13 cellular contexts compared by ENCODE assay signal in genomic region chr3:148158210-148158609, GRCh38.
DNase-seq lines count a peak whose midpoint lies in the region; ATAC-seq and TF ChIP-seq lines count a peak whose summit lies in the region.
"Had no signal": no experiment of that assay in that cellular context is flagged by ENCODE, and none has a peak within 500 bp of the region (broad histone marks: within the 10 kb centered on the region; RNA-seq: fewer than 3 reads in every experiment).

No MANE protein-coding gene starts in this region.

- H3K4me3 Mint-ChIP-seq in activated naive CD4-positive, alpha-beta T cell treated with anti-CD3 and anti-CD28 coated beads for 36 hours, result no peak overlapping the region
- H3K4me3 Mint-ChIP-seq: CD4-positive, CD25-positive, alpha-beta regulatory T cell; effector memory CD8-positive, alpha-beta T cell; WTC11 had no signal

- intact Hi-C loops in activated naive CD4-positive, alpha-beta T cell treated with anti-CD3 and anti-CD28 coated beads for 36 hours (cut with micrococcal nuclease), result no loop called here

- no peaks in the 10 kb centered on the region for H3K4me1 Mint-ChIP-seq in activated naive CD4-positive, alpha-beta T cell treated with anti-CD3 and anti-CD28 coated beads for 36 hours (ENCODE audit: low read depth)
- H3K4me1 Mint-ChIP-seq: CD4-positive, CD25-positive, alpha-beta regulatory T cell had no signal

- H3K4me3 ChIP-seq in AG10803 (ENCODE audit: low read length) (no peak overlapping the region), cardiac fibroblast (replicated peaks in 1 of 2; ENCODE audit: low read depth in 2 of 2, low read length in 2 of 2) (no peak overlapping the region)

- no peak for ATAC-seq in GM19467 (IDR thresholded peaks at IDR 0.05; ENCODE audit: unreplicated experiment)
- ATAC-seq in HG02981 (IDR thresholded peaks at IDR 0.05; ENCODE audit: unreplicated experiment), result no peak
- ATAC-seq: effector memory CD8-positive, alpha-beta T cell; left lobe of liver; WTC11 had no signal

- TF ChIP-seq CTCF in AG10803 (conservative IDR thresholded peaks at IDR 0.05; ENCODE audit: low read length) (no peak), cardiac fibroblast (IDR thresholded peaks at IDR 0.05; ENCODE audit: low read depth, low read length) (no peak)

- no peaks in the 10 kb centered on the region for H3K27me3 Mint-ChIP-seq in activated naive CD4-positive, alpha-beta T cell treated with anti-CD3 and anti-CD28 coated beads for 36 hours (ENCODE audit: low read depth)
- H3K27me3 Mint-ChIP-seq: CD4-positive, CD25-positive, alpha-beta regulatory T cell; effector memory CD8-positive, alpha-beta T cell had no signal

- CTCF ChIA-PET in activated naive CD4-positive, alpha-beta T cell treated with anti-CD3 and anti-CD28 coated beads for 36 hours (lab: Charles Lee), result no interaction called here

- H3K9me3 Mint-ChIP-seq in activated naive CD4-positive, alpha-beta T cell treated with anti-CD3 and anti-CD28 coated beads for 36 hours, result peaks cover 7% of the 10 kb centered on the region
- H3K9me3 Mint-ChIP-seq: effector memory CD8-positive, alpha-beta T cell had no signal

- H3K27ac Mint-ChIP-seq in activated naive CD4-positive, alpha-beta T cell treated with anti-CD3 and anti-CD28 coated beads for 36 hours, result no peak overlapping the region
- H3K27ac Mint-ChIP-seq: CD4-positive, CD25-positive, alpha-beta regulatory T cell; effector memory CD8-positive, alpha-beta T cell; WTC11 had no signal

- DNase-seq in AG10803 (ENCODE audit: low read depth), result peak; percentile 43
- DNase-seq in LHCN-M2 (ENCODE audit: low read depth), result peak; percentile 77
- DNase-seq in cardiac fibroblast (ENCODE audit: low read depth in 2 of 2), result peak; percentile 85 to 89
- DNase-seq in lung microvascular endothelial cell (ENCODE audit: low read depth in 2 of 2), result peak; percentile 84 to 85
- DNase-seq in activated naive CD4-positive, alpha-beta T cell treated with anti-CD3 and anti-CD28 coated beads for 36 hours, result no peak
- DNase-seq in GM19240 (ENCODE audit: insufficient read length, low spot score), result no peak
- DNase-seq: activated naive CD4-positive, alpha-beta T cell; CD4-positive, CD25-positive, alpha-beta regulatory T cell; effector memory CD8-positive, alpha-beta T cell had no signal

- no peaks in the 10 kb centered on the region for H3K36me3 Mint-ChIP-seq in activated naive CD4-positive, alpha-beta T cell treated with anti-CD3 and anti-CD28 coated beads for 36 hours (ENCODE audit: low read depth)
- H3K36me3 Mint-ChIP-seq: CD4-positive, CD25-positive, alpha-beta regulatory T cell had no signal

Comparison
In these comparisons a context has a peak if more than half of its experiments do, and no peak if none do; other contexts are left out.
1. DNase-seq: peak in AG10803 (single experiment), LHCN-M2 (single experiment), cardiac fibroblast (2 of 2) and lung microvascular endothelial cell (2 of 2); none in activated naive CD4-positive, alpha-beta T cell treated with anti-CD3 and anti-CD28 coated beads for 36 hours (single experiment) and GM19240 (single experiment).